12 cellular contexts compared by ENCODE assay signal in the genomic region with DNA sequence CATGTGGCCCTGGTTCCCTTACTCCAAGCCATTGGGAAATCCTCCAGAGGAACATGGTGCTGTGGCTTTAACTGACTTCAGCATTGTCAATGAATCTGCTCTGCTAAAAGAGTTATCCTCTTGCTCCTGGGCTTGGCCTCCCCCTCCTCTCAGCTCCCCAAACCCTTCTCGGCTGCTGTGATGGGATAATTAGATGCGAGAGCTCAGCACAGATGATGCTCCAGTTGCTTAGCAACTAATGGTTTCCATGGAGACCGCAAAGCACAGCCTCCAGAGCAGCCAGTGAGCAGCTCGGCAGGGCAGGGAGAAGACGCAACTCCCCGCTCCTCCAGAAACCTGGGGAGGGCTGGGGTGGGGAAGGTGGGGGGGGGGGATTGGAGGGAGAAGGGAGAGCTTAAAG.
DNase-seq lines count a peak whose midpoint lies in the region; ATAC-seq lines count a peak whose summit lies in the region.
"Had no signal": no experiment of that assay in that cellular context is flagged by ENCODE, and none has a peak within 500 bp of the region (broad histone marks: within the 10 kb centered on the region; RNA-seq: fewer than 3 reads in every experiment).

No MANE protein-coding gene starts in this region.

- DNase-seq in NCI-H526 (lab: John Stamatoyannopoulos, UW) (peak; percentile 70 to 76), NCI-H526 treated with DMSO at 0.1 percent for 48 hours (lab: John Stamatoyannopoulos, UW) (no peak), NCI-H510A (lab: John Stamatoyannopoulos, UW) (peak; percentile 43), ecto neural progenitor cell (ENCODE audit: low spot score) (peak; percentile 83), retina (peak; percentile 89), CD1c-positive myeloid dendritic cell (ENCODE audit: extremely low spot score) (no peak)
- DNase-seq in stimulated activated naive CD4-positive, alpha-beta T cell (lab: John Stamatoyannopoulos, UW): no peak
- DNase-seq: ACHN; NCI-H226; small intestine; stimulated activated naive CD8-positive, alpha-beta T cell treated with anti-CD3 and anti-CD28 coated beads, Interleukin-15, Interleukin-2, amounts not matched to agents 100 U/mL and 50 U/mL, for 24 hours had no signal

- ATAC-seq in GM21786 (IDR thresholded peaks at IDR 0.05; ENCODE audit: unreplicated experiment): no peak
- ATAC-seq: stimulated activated naive CD8-positive, alpha-beta T cell treated with anti-CD3 and anti-CD28 coated beads, Interleukin-15, Interleukin-2, amounts not matched to agents 100 U/mL and 50 U/mL, for 24 hours had no signal

Comparison
In these comparisons a context has a peak if more than half of its experiments do, and no peak if none do; other contexts are left out.
1. DNase-seq: peak in NCI-H526 (2 of 2), NCI-H510A (single experiment), ecto neural progenitor cell (single experiment) and retina (single experiment); none in NCI-H526 treated with DMSO at 0.1 percent for 48 hours (single experiment), CD1c-positive myeloid dendritic cell (single experiment) and stimulated activated naive CD4-positive, alpha-beta T cell (0 of 6).